In genomic region chr11:12639388-12639787, GRCh38 we compare ENCODE assay signal across 2 cellular contexts.
TF ChIP-seq lines count a peak whose summit lies in the region.

No MANE protein-coding gene starts in this region.

TF ChIP-seq in HepG2, 621 proteins besides CTCF, POLR2A, EP300 and RAD21:
- TF ChIP-seq SMAD1 (CRISPR knock-in tag; IDR thresholded peaks at IDR 0.05; ENCODE audit: borderline replicate concordance, low read depth): no peak
- peak; percentile 92 for TF ChIP-seq MAFF (IDR thresholded peaks at IDR 0.05; ENCODE audit: low read depth, low read length)
- TF ChIP-seq MAFK (conservative IDR thresholded peaks at IDR 0.05 in 1 of 2, IDR thresholded peaks at IDR 0.05 in 1 of 2; ENCODE audit: low read length in 2 of 2): peak; percentile 93 to 96
- TF ChIP-seq ELK4 (CRISPR knock-in tag; IDR thresholded peaks at IDR 0.05; ENCODE audit: borderline replicate concordance): no peak

TF ChIP-seq in H1, 55 proteins besides CTCF, POLR2A, EP300 and RAD21:
- TF ChIP-seq SRF (IDR thresholded peaks at IDR 0.05; ENCODE audit: low read depth, low read length) (no peak), MAFK (IDR thresholded peaks at IDR 0.05; ENCODE audit: low read depth, low read length) (peak; percentile 52; the same call in 1 of the 2 replicates)
